Comparison of ENCODE assay signal across 8 cellular contexts in the genomic region with DNA sequence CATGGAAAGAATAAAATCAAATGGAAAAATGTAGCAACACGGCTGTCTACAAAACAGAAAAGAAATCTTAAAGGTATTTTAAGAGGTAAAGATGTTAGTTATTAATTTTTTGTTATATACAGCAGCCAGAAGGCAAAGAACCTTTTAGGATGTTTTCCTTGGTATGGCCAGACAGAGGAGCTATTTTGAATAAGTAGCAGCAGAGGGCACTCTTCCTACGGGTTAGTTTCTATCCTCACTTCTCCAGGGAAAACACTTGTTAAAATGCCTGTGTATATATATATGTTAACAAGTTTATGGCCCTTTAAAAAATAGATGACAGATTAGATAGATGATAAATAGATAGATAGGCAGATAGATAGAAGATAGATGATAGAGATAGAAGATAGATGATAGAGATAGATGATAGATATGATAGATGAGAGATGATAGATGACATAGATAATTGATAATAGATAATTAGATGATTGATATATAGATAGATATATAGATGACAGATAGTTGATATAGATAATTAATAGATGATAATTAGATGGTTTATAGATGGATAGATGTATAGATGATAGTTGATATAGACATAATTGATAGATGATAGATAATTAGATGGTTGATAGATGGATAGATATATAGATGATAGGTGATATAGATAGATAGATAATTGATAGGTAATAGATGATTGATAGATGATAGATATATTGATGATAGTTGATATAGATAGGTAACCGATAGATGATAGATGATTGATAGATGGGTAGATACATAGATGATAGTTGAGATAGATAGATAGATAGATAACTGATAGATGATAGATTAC. TPM values are rescaled to one million over a fixed set of nuclear protein-coding genes. Genes with fewer than 3 reads are reported as not detected.
A peak's percentile ranks its signal among the peaks of the same experiment; 100 is the strongest.
DNase-seq lines count a peak whose midpoint lies in the region; ATAC-seq, FAIRE-seq and TF ChIP-seq lines count a peak whose summit lies in the region.

No MANE protein-coding gene starts in this region.

- CTCF ChIA-PET in AG04449 (lab: Yijun Ruan, JAX) = interaction anchor here (0.6 to 3.3 kb wide), 10 partner anchors 12 to 327 kb away, joined by 3 to 46 read pairs (median 6); no protein-coding TSS in a partner anchor

- POLR2A ChIA-PET in AG04449 (lab: Yijun Ruan, JAX) = no interaction called here

- no peak for FAIRE-seq in GM12891 (lab: Jason Lieb, UNC)

- WGBS in lung, 2 donors = 30 to 34% methylated on average over 3 of the region's 3 CpGs

- H3K4me3 Mint-ChIP-seq in activated naive CD8-positive, alpha-beta T cell treated with anti-CD3 and anti-CD28 coated beads, Interleukin-2, amount 50 U/mL, for 24 hours = no peak overlapping the region

- H3K27ac Mint-ChIP-seq in activated naive CD8-positive, alpha-beta T cell treated with anti-CD3 and anti-CD28 coated beads, Interleukin-2, amount 50 U/mL, for 24 hours = no peak overlapping the region

- H3K36me3 Mint-ChIP-seq in activated naive CD8-positive, alpha-beta T cell treated with anti-CD3 and anti-CD28 coated beads, Interleukin-2, amount 50 U/mL, for 24 hours (ENCODE audit: low read depth) = no peaks in the 10 kb centered on the region

- no peaks in the 10 kb centered on the region for H3K9me3 Mint-ChIP-seq in activated naive CD8-positive, alpha-beta T cell treated with anti-CD3 and anti-CD28 coated beads, Interleukin-2, amount 50 U/mL, for 24 hours

- peaks cover 13% of the 10 kb centered on the region for H3K27me3 Mint-ChIP-seq in activated naive CD8-positive, alpha-beta T cell treated with anti-CD3 and anti-CD28 coated beads, Interleukin-2, amount 50 U/mL, for 24 hours

- TF ChIP-seq POLR2A in GM12891 (IDR thresholded peaks at IDR 0.05; ENCODE audit: low read depth, low read length) = no peak

- H3K4me1 ChIP-seq in lung (ENCODE audit: control insufficient read depth in 2 of 2, insufficient read depth in 2 of 2, low read length in 2 of 2) = no peaks in the 10 kb centered on the region

- no peaks in the 10 kb centered on the region for H3K9me3 ChIP-seq in lung (ENCODE audit: control insufficient read depth in 2 of 2, insufficient read depth in 1 of 2, low read length in 1 of 2)

- H3K27ac ChIP-seq in lung (ENCODE audit: low read depth in 1 of 2, low read length in 1 of 2) = no peak overlapping the region

- no peak for ATAC-seq in lung (ENCODE audit: insufficient read depth, low FRiP score)
- no peak for ATAC-seq in activated naive CD8-positive, alpha-beta T cell treated with anti-CD3 and anti-CD28 coated beads, Interleukin-2, amount 50 U/mL, for 24 hours

- H3K4me1 Mint-ChIP-seq in activated naive CD8-positive, alpha-beta T cell treated with anti-CD3 and anti-CD28 coated beads, Interleukin-2, amount 50 U/mL, for 24 hours = no peaks in the 10 kb centered on the region

- H3K4me3 ChIP-seq in AG04449 (ENCODE audit: low read depth, low read length) (no peak overlapping the region), cardiac fibroblast (replicated peaks in 1 of 2; ENCODE audit: low read depth in 2 of 2, low read length in 2 of 2) (no peak overlapping the region), lung (no peak overlapping the region)

- H3K27me3 ChIP-seq in lung (ENCODE audit: control insufficient read depth, insufficient read depth) = no peaks in the 10 kb centered on the region

- TF ChIP-seq CTCF in AG04449 (IDR thresholded peaks at IDR 0.05; ENCODE audit: insufficient read depth, low read length, missing control alignments) (peak; percentile 40), cardiac fibroblast (IDR thresholded peaks at IDR 0.05; ENCODE audit: low read depth, low read length) (peak; percentile 51), lung (IDR thresholded peaks at IDR 0.05; ENCODE audit: control extremely low read depth, extremely low read depth) (peak; percentile 25)

- no peaks in the 10 kb centered on the region for H3K36me3 ChIP-seq in lung (ENCODE audit: control insufficient read depth in 2 of 2, insufficient read depth in 2 of 2, low read length in 2 of 2)

- DNase-seq in AG04449 (ENCODE audit: low read depth, low spot score) = peak; percentile 10
- DNase-seq in H4 (ENCODE audit: low spot score) = peak; percentile 76
- peak; percentile 48 for DNase-seq in NCI-H526 treated with DMSO at 0.1 percent for 48 hours (lab: John Stamatoyannopoulos, UW)
- DNase-seq in cardiac fibroblast (ENCODE audit: low read depth in 2 of 2) = peak; percentile 74 to 77
- DNase-seq in lung (ENCODE audit: low spot score) = no peak
- DNase-seq in activated naive CD8-positive, alpha-beta T cell treated with anti-CD3 and anti-CD28 coated beads, Interleukin-2, amount 50 U/mL, for 24 hours = no peak
- no peak for DNase-seq in GM12891 (ENCODE audit: insufficient read length, low spot score)
- DNase-seq in stimulated activated CD4-positive, alpha-beta T cell treated with anti-CD3 and anti-CD28 coated beads, Interleukin-4, amount 100 ng/mL, for 24 hours = no peak

TF ChIP-seq in GM12891, 5 proteins besides CTCF, POLR2A, EP300 and RAD21:
- TF ChIP-seq POU2F2 (IDR thresholded peaks at IDR 0.05; ENCODE audit: low read depth, low read length) (no peak), SPI1 (IDR thresholded peaks at IDR 0.05; ENCODE audit: low read depth, low read length) (no peak), PAX5 (IDR thresholded peaks at IDR 0.05; ENCODE audit: insufficient read depth, low read length, severe bottlenecking) (no peak), POLR2AphosphoS5 (IDR thresholded peaks at IDR 0.05; ENCODE audit: low read depth, low read length) (no peak), TAF1 (IDR thresholded peaks at IDR 0.05; ENCODE audit: low read depth, low read length) (no peak)

RNA-seq across cellular contexts. Expression of gene WIPF3, which starts 57.8 kb away (rescaled TPM):
- not detected in 2 replicates for total RNA-seq in H4 (2014; rRNA removed; shearing (Covaris generic))
- 1 to 10 TPM in 1 of 2 donors, under 1 TPM in 1; 0.20 to 2.8 TPM for total RNA-seq in lung
- under 1 TPM; 0.23 to 0.35 TPM for polyA plus RNA-seq in lung
- polyA plus RNA-seq in GM12891 (2012; ENCODE audit: low read depth, missing spikeins) = not detected

Comparison
In these comparisons a context has a peak if more than half of its experiments do, and no peak if none do; other contexts are left out.
1. DNase-seq: peak in AG04449 (single experiment), H4 (single experiment), NCI-H526 treated with DMSO at 0.1 percent for 48 hours (single experiment) and cardiac fibroblast (2 of 2); none in lung (single experiment), activated naive CD8-positive, alpha-beta T cell treated with anti-CD3 and anti-CD28 coated beads, Interleukin-2, amount 50 U/mL, for 24 hours (single experiment), GM12891 (single experiment) and stimulated activated CD4-positive, alpha-beta T cell treated with anti-CD3 and anti-CD28 coated beads, Interleukin-4, amount 100 ng/mL, for 24 hours (single experiment).
2. Peak in every context shown above with its lines, with median percentiles within 50 percentile points of each other: CTCF ChIP-seq.